In the genomic region with DNA sequence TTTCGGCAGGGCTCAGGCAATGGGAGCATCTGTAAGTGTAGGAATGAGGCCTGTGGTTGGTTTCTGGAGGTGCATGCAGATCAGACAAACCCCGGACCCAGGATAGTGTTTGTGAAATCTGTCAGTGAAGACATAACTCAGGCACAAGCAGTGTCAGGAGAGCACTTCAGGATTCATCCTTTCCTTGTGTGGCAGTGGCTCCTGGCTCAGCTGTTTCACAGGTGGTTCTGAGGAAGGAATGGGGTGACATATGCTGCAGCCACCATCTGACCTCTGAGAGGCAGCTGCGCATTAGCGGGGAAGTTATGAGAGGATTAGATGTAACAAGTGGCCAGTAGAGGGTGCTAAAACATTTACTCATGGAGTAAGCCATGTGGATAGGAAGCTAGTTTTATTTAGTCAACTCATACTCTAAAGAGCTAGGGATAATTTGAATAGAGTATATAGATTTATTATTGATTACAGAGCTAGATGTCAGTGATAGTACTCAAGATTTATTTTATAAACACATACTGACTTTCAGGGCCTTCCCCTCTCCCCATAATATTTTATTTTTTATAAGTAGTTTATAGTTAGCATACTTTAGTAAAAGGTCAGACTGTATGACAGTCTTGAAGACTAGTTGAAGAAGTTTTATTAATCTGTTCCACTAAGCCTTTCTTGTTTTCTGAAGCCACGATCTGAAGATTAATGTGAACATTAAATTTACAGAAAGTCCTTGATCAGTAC, we compare ENCODE assay signal across 8 cellular contexts. TPM values are rescaled to one million over a fixed set of nuclear protein-coding genes. Genes with fewer than 3 reads are reported as not detected.
DNase-seq lines count a peak whose midpoint lies in the region; ATAC-seq, FAIRE-seq and TF ChIP-seq lines count a peak whose summit lies in the region.

No MANE protein-coding gene starts in this region.

- TF ChIP-seq RAD21 in liver (IDR thresholded peaks at IDR 0.05) = peak; percentile 81 to 83

- peak; percentile 67 for FAIRE-seq in TTC549 (lab: Jason Lieb, UNC)

- H3K36me3 ChIP-seq in liver (ENCODE audit: control insufficient read depth in 4 of 4, insufficient read depth in 3 of 4, low read depth in 1 of 4, low read length in 3 of 4) (peaks cover 0 to 4% (median 1%) of the 10 kb centered on the region in 4 donors), stomach smooth muscle (ENCODE audit: control insufficient read depth in 2 of 2, insufficient read depth in 2 of 2, low read length in 2 of 2) (peaks cover 13 to 14% of the 10 kb centered on the region in 2 donors)

- H3K27ac ChIP-seq in liver (ENCODE audit: low read depth in 1 of 2, low read length in 2 of 2) (peak overlapping the region; percentile 40 to 46), stomach smooth muscle (ENCODE audit: low read length) (peak overlapping the region; percentile 56)

- H3K9me3 ChIP-seq in liver (ENCODE audit: control insufficient read depth in 4 of 4, low read length in 3 of 4) (no peaks in the 10 kb centered on the region), stomach smooth muscle (ENCODE audit: control insufficient read depth in 2 of 2, low read length in 2 of 2) (no peaks in the 10 kb centered on the region)

- peak; percentile 61 for TF ChIP-seq CTCF in liver (IDR thresholded peaks at IDR 0.05; ENCODE audit: low read depth, low read length, missing input control)

- H3K9ac ChIP-seq in liver (ENCODE audit: low read depth in 1 of 2, low read length in 2 of 2) = no peak overlapping the region
- peak overlapping the region in 1 of 2 donors; percentile 23 for H3K9ac ChIP-seq in stomach smooth muscle (ENCODE audit: low read length in 2 of 2)

- DNase-seq in CMK (ENCODE audit: low read depth) = peak; percentile 39
- DNase-seq in NCI-H2107 treated with DMSO at 0.1 percent for 48 hours (lab: John Stamatoyannopoulos, UW; ENCODE audit: unreplicated experiment) = peak; percentile 94
- DNase-seq in dermis blood vessel endothelial cell = peak; percentile 87

- H3K4me1 ChIP-seq in liver (ENCODE audit: control insufficient read depth in 4 of 4, insufficient read depth in 4 of 4, low read length in 3 of 4) (peaks cover 9 to 44% (median 28%) of the 10 kb centered on the region in 4 donors), stomach smooth muscle (ENCODE audit: control insufficient read depth, insufficient read depth, low read length) (peaks cover 14% of the 10 kb centered on the region)

- H3K4me3 ChIP-seq in liver (ENCODE audit: low read depth in 1 of 3, low read length in 3 of 3) (no peak overlapping the region), stomach smooth muscle (ENCODE audit: low read length in 2 of 2) (no peak overlapping the region)

- ATAC-seq in GM19043 (IDR thresholded peaks at IDR 0.05; ENCODE audit: low read depth, unreplicated experiment) (peak; percentile 98), HG03159 (IDR thresholded peaks at IDR 0.05; ENCODE audit: unreplicated experiment) (peak; percentile 97)

- 49% methylated on average over 5 of the region's 5 CpGs for WGBS in liver

- H3K27me3 ChIP-seq in liver (ENCODE audit: control insufficient read depth in 4 of 4, insufficient read depth in 4 of 4, low read length in 3 of 4) (no peaks in the 10 kb centered on the region), stomach smooth muscle (ENCODE audit: control insufficient read depth in 1 of 2, insufficient read depth in 2 of 2, low read length in 2 of 2) (no peaks in the 10 kb centered on the region)

TF ChIP-seq in liver, 16 proteins besides CTCF, POLR2A, EP300 and RAD21:
- TF ChIP-seq FOXA2 (IDR thresholded peaks at IDR 0.05) (no peak), JUND (IDR thresholded peaks at IDR 0.05) (no peak), TAF1 (conservative IDR thresholded peaks at IDR 0.05) (no peak), GABPA (IDR thresholded peaks at IDR 0.05 in 1 of 2, conservative IDR thresholded peaks at IDR 0.05 in 1 of 2) (no peak), NR2F2 (IDR thresholded peaks at IDR 0.05) (no peak), FOXA1 (IDR thresholded peaks at IDR 0.05) (no peak), SP1 (IDR thresholded peaks at IDR 0.05) (no peak), HNF4G (IDR thresholded peaks at IDR 0.05) (peak; percentile 11), YY1 (IDR thresholded peaks at IDR 0.05) (peak; percentile 35), HNF4A (conservative IDR thresholded peaks at IDR 0.05) (no peak), EGR1 (IDR thresholded peaks at IDR 0.05; ENCODE audit: low read depth in 2 of 2) (peak; percentile 2 to 9), RXRA (IDR thresholded peaks at IDR 0.05) (no peak)
- TF ChIP-seq, protein P1, sequence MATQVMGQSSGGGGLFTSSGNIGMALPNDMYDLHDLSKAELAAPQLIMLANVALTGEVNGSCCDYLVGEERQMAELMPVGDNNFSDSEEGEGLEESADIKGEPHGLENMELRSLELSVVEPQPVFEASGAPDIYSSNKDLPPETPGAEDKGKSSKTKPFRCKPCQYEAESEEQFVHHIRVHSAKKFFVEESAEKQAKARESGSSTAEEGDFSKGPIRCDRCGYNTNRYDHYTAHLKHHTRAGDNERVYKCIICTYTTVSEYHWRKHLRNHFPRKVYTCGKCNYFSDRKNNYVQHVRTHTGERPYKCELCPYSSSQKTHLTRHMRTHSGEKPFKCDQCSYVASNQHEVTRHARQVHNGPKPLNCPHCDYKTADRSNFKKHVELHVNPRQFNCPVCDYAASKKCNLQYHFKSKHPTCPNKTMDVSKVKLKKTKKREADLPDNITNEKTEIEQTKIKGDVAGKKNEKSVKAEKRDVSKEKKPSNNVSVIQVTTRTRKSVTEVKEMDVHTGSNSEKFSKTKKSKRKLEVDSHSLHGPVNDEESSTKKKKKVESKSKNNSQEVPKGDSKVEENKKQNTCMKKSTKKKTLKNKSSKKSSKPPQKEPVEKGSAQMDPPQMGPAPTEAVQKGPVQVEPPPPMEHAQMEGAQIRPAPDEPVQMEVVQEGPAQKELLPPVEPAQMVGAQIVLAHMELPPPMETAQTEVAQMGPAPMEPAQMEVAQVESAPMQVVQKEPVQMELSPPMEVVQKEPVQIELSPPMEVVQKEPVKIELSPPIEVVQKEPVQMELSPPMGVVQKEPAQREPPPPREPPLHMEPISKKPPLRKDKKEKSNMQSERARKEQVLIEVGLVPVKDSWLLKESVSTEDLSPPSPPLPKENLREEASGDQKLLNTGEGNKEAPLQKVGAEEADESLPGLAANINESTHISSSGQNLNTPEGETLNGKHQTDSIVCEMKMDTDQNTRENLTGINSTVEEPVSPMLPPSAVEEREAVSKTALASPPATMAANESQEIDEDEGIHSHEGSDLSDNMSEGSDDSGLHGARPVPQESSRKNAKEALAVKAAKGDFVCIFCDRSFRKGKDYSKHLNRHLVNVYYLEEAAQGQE (IDR thresholded peaks at IDR 0.05) = no peak
- TF ChIP-seq, protein P2, sequence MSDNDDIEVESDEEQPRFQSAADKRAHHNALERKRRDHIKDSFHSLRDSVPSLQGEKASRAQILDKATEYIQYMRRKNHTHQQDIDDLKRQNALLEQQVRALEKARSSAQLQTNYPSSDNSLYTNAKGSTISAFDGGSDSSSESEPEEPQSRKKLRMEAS (IDR thresholded peaks at IDR 0.05) = peak; percentile 57
- TF ChIP-seq, protein P3, sequence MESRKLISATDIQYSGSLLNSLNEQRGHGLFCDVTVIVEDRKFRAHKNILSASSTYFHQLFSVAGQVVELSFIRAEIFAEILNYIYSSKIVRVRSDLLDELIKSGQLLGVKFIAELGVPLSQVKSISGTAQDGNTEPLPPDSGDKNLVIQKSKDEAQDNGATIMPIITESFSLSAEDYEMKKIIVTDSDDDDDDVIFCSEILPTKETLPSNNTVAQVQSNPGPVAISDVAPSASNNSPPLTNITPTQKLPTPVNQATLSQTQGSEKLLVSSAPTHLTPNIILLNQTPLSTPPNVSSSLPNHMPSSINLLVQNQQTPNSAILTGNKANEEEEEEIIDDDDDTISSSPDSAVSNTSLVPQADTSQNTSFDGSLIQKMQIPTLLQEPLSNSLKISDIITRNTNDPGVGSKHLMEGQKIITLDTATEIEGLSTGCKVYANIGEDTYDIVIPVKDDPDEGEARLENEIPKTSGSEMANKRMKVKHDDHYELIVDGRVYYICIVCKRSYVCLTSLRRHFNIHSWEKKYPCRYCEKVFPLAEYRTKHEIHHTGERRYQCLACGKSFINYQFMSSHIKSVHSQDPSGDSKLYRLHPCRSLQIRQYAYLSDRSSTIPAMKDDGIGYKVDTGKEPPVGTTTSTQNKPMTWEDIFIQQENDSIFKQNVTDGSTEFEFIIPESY (IDR thresholded peaks at IDR 0.05) = no peak
- TF ChIP-seq, protein P4, sequence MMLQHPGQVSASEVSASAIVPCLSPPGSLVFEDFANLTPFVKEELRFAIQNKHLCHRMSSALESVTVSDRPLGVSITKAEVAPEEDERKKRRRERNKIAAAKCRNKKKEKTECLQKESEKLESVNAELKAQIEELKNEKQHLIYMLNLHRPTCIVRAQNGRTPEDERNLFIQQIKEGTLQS (IDR thresholded peaks at IDR 0.05) = no peak

RNA-seq across cellular contexts. Expression of a gene that starts 28.4 kb away (rescaled TPM):
- total RNA-seq in dermis blood vessel endothelial cell = 84.6 and 126 TPM in 2 replicates
- 100 to 1,000 TPM in 1 of 2 donors, 10 to 100 TPM in 1; 45.4 to 154 TPM for total RNA-seq in liver
- 100 to 1,000 TPM in 1 of 2 donors, 10 to 100 TPM in 1; 68.3 to 110 TPM for polyA plus RNA-seq in liver

Comparison
In these comparisons a context has a peak if more than half of its experiments do, and no peak if none do; other contexts are left out.
1. DNase-seq: peak in every context shown above with its lines; median percentile 94 in NCI-H2107 treated with DMSO at 0.1 percent for 48 hours; 87 in dermis blood vessel endothelial cell; 39 in CMK.